11 cellular contexts compared by ENCODE assay signal in the genomic region with DNA sequence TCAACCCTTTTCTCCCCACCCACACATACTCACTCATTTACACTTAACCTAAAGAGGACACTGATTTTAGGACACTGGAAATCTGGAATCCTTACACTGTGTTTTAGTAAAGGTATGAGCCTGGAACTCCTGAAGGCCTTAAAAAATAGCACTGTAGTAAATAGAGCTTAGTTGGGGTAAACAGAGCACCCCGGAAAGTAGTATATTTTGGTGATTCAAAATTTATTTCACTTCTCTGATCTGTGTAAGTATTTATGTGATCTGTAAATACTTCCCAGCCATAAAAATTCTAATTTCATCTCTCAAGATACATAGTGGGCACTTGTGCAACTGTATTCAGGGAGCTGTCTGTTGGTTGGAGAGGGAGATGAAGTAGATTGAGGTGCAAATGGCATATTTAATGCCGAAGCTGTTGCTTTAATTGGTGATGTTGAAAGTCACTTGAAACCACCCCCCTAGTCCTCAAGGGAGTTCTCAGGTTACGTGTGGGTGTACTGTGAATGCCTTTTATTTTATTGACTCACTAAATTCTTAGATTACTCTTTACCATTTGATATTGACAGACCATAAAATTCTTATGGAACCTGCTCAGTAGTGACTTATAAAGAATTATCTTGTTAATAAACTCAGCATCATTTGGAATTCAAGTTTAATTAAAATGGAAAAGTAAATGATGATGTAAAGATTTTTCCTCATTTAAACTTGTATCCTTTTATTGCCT.
A peak's percentile ranks its signal among the peaks of the same experiment; 100 is the strongest.
DNase-seq lines count a peak whose midpoint lies in the region; ATAC-seq and TF ChIP-seq lines count a peak whose summit lies in the region.
"Had no signal": no experiment of that assay in that cellular context is flagged by ENCODE, and none has a peak within 500 bp of the region (broad histone marks: within the 10 kb centered on the region; RNA-seq: fewer than 3 reads in every experiment).

No MANE protein-coding gene starts in this region.

- no peak for ATAC-seq in activated T-cell treated with anti-CD3 and anti-CD28 coated beads, Interleukin-2, amount 50 U/mL, for 4 hours
- ATAC-seq in GM19455 (IDR thresholded peaks at IDR 0.05; ENCODE audit: unreplicated experiment) (no peak), Right ventricle myocardium superior (ENCODE audit: poor library complexity) (no peak), gastrocnemius medialis (no peak)

- no peaks in the 10 kb centered on the region for H3K36me3 Mint-ChIP-seq in activated T-cell treated with anti-CD3 and anti-CD28 coated beads, Interleukin-2, amount 50 U/mL, for 4 hours (ENCODE audit: insufficient read depth)

- H3K27me3 Mint-ChIP-seq in activated T-cell treated with anti-CD3 and anti-CD28 coated beads, Interleukin-2, amount 50 U/mL, for 4 hours (ENCODE audit: low read depth), result no peaks in the 10 kb centered on the region

- no peak for TF ChIP-seq CTCF in gastrocnemius medialis (IDR thresholded peaks at IDR 0.05 in 4 of 5, conservative IDR thresholded peaks at IDR 0.05 in 1 of 5)

- H3K9me3 ChIP-seq in SJCRH30 (replicated peaks) (no peaks in the 10 kb centered on the region), gastrocnemius medialis (no peaks in the 10 kb centered on the region)

- TF ChIP-seq POLR2A in gastrocnemius medialis (IDR thresholded peaks at IDR 0.05), result no peak

- no peak overlapping the region for H3K4me3 Mint-ChIP-seq in activated T-cell treated with anti-CD3 and anti-CD28 coated beads, Interleukin-2, amount 50 U/mL, for 4 hours
- H3K4me3 Mint-ChIP-seq: T-helper 1 cell treated with Interleukin-12 subunit alpha and Interleukin-12 subunit beta and Interleukin-4 antibody, amounts not matched to agents 30 μg/mL and 1 μg/mL, for 36 hours had no signal

- H3K4me3 ChIP-seq in SJCRH30 (no peak overlapping the region), gastrocnemius medialis (no peak overlapping the region)

- H3K4me1 ChIP-seq in SJCRH30, result peaks cover 20% of the 10 kb centered on the region
- H3K4me1 ChIP-seq in gastrocnemius medialis, result no peaks in the 10 kb centered on the region

- no peaks in the 10 kb centered on the region for H3K4me1 Mint-ChIP-seq in activated T-cell treated with anti-CD3 and anti-CD28 coated beads, Interleukin-2, amount 50 U/mL, for 4 hours (ENCODE audit: low read depth)

- DNase-seq in DMS79 treated with DMSO at 0.1 percent for 48 hours (lab: John Stamatoyannopoulos, UW) (peak; percentile 91), NCI-H1417 (lab: John Stamatoyannopoulos, UW) (peak; percentile 59 to 94 (median 90)), SJCRH30 (peak; percentile 31 to 61), left kidney (ENCODE audit: low read depth, low spot score) (peak; percentile 88), Right ventricle myocardium superior (no peak), gastrocnemius medialis (no peak)
- DNase-seq in activated T-cell treated with anti-CD3 and anti-CD28 coated beads, Interleukin-2, amount 50 U/mL, for 4 hours, result no peak
- DNase-seq: activated gamma-delta T cell treated with Interleukin-2 at 50 U/mL for 16 hours; stimulated activated CD4-positive, alpha-beta T cell treated with anti-CD3 and anti-CD28 coated beads, Interleukin-2, amount 100 ng/mL, for 48 hours had no signal

- no peak overlapping the region for H3K27ac ChIP-seq in SJCRH30
- H3K27ac ChIP-seq in gastrocnemius medialis, result no peak overlapping the region

- no peaks in the 10 kb centered on the region for H3K36me3 ChIP-seq in SJCRH30
- H3K36me3 ChIP-seq in gastrocnemius medialis, result no peaks in the 10 kb centered on the region

- in situ Hi-C loops in gastrocnemius medialis (cut with MboI; ENCODE audit: low sequenced_read_pairs in 4 of 4), result no loop called here

- H3K27me3 ChIP-seq in SJCRH30, result no peaks in the 10 kb centered on the region
- no peaks in the 10 kb centered on the region for H3K27me3 ChIP-seq in gastrocnemius medialis

- H3K9me3 Mint-ChIP-seq in activated T-cell treated with anti-CD3 and anti-CD28 coated beads, Interleukin-2, amount 50 U/mL, for 4 hours, result no peaks in the 10 kb centered on the region
- H3K9me3 Mint-ChIP-seq: T-helper 1 cell treated with Interleukin-12 subunit alpha and Interleukin-12 subunit beta and Interleukin-4 antibody, amounts not matched to agents 30 μg/mL and 1 μg/mL, for 36 hours had no signal

- intact Hi-C loops in Right ventricle myocardium superior (cut with DNase I), result no loop called here
- intact Hi-C loops in gastrocnemius medialis (cut with DNase I; ENCODE audit: low total_unique reads), result no loop called here

Comparison
In these comparisons a context has a peak if more than half of its experiments do, and no peak if none do; other contexts are left out.
1. DNase-seq: peak in DMS79 treated with DMSO at 0.1 percent for 48 hours (single experiment), NCI-H1417 (3 of 3), SJCRH30 (2 of 2) and left kidney (single experiment); none in activated T-cell treated with anti-CD3 and anti-CD28 coated beads, Interleukin-2, amount 50 U/mL, for 4 hours (single experiment), Right ventricle myocardium superior (single experiment) and gastrocnemius medialis (0 of 2).